ENCODE assay signal across 1 cellular context in the genomic region with DNA sequence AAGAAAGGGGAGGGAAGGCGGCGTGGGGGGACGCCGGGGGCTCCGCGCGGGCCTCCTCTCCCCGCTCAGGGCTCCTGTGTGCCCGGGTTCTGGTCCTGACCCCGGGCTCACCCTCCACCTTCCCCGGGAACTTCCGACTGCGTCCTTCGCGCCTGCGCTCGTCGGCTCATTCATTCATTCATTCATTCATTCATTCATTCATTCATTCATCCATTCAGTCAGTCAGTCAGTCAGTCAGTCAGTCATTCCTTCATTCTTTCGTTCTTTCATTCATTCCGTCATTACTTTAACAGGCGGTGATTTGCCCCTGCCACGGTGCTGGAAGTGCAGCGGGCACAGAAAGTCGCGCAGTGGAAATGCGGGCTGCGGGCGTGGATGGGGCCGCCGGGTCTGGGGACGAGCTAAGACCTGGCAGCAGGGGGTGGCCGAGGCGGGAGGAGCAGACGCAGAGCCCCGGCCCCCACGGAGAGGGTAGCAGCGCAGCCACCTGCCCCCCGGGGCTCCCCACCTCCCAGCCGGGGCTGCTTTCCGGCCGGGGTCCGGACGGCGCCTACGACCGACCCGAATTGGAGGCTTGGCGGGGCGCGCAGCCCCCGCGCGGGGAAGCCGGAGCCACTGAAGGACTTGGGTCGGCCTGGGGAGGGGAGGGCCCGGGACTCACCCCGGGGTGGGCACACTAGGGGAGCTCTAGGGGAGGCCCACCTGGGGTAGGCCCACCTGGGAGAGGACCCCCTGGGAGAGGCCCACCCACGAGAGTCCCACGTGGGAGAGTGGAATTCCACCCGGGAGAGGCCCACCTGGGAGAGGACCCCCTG.
TF ChIP-seq lines count a peak whose summit lies in the region.

No MANE protein-coding gene starts in this region.

TF ChIP-seq in endothelial cell of umbilical vein, 7 proteins besides CTCF, POLR2A, EP300 and RAD21 (continued from another document):
- TF ChIP-seq MAX (IDR thresholded peaks at IDR 0.05; ENCODE audit: insufficient read depth, insufficient read length) (no peak), GATA2 (IDR thresholded peaks at IDR 0.05; ENCODE audit: insufficient read depth, insufficient read length, low read depth, low read length) (no peak), FOS (IDR thresholded peaks at IDR 0.05; ENCODE audit: borderline replicate concordance, insufficient read depth, low read length) (no peak), EZH2 (IDR thresholded peaks at IDR 0.05; ENCODE audit: borderline replicate concordance, low read depth, low read length, severe bottlenecking) (no peak), JUN (IDR thresholded peaks at IDR 0.05; ENCODE audit: borderline replicate concordance, insufficient read depth, insufficient read length, low read depth) (no peak), POLR2AphosphoS5 (IDR thresholded peaks at IDR 0.05; ENCODE audit: insufficient read depth, low read depth, low read length) (no peak)
